Comparison of ENCODE assay signal across 39 cellular contexts in genomic region chr3:11405323-11405722, GRCh38.
"Had no signal": no experiment of that assay in that cellular context is flagged by ENCODE, and none has a peak within 500 bp of the region (broad histone marks: within the 10 kb centered on the region; RNA-seq: fewer than 3 reads in every experiment).

No MANE protein-coding gene starts in this region.

- H3K4me3 ChIP-seq: adrenal gland, ascending aorta, body of pancreas, breast epithelium, cardiac muscle cell had no signal

- H3K27ac Mint-ChIP-seq: activated naive CD4-positive, alpha-beta T cell treated with anti-CD3 and anti-CD28 coated beads for 36 hours; activated naive CD4-positive, alpha-beta T cell treated with anti-CD3 and anti-CD28 coated beads, Interleukin-2, amount 10 ng/mL, durations not matched to agents 7 days and 5 days; activated naive CD4-positive, alpha-beta T cell treated with anti-CD3 and anti-CD28 coated beads, Interleukin-2, amount 50 U/mL, for 24 hours; activated naive CD4-positive, alpha-beta T cell treated with anti-CD3 and anti-CD28 coated beads, Interleukin-2, amount 50 U/mL, for 72 hours; activated naive CD8-positive, alpha-beta T cell; activated naive CD8-positive, alpha-beta T cell treated with anti-CD3 and anti-CD28 coated beads for 36 hours; activated naive CD8-positive, alpha-beta T cell treated with anti-CD3 and anti-CD28 coated beads, Interleukin-2, amount 10 ng/mL, durations not matched to agents 7 days and 5 days; activated naive CD8-positive, alpha-beta T cell treated with anti-CD3 and anti-CD28 coated beads, Interleukin-2, amount 50 U/mL, for 24 hours; activated T-cell treated with anti-CD3 and anti-CD28 coated beads, Interleukin-2, amount 50 U/mL, for 24 hours; activated T-cell treated with anti-CD3 and anti-CD28 coated beads, Interleukin-2, amount 50 U/mL, for 72 hours; activated T-helper 1 cell treated with anti-CD3 and anti-CD28 coated beads, Interleukin-12 subunit alpha, Interleukin-12 subunit beta, Interleukin-2, Interleukin-4 antibody, amounts not matched to agents 30 ng/mL and 10 ng/mL and 1 ng/mL, durations not matched to agents 14 hours and 24 hours and 36 hours; activated T-helper 17 cell treated with anti-CD3 and anti-CD28 coated beads, Interleukin-2, amount 50 U/mL, for 72 hours; activated T-helper 2 cell treated with anti-CD3 and anti-CD28 coated beads, Interferon-gamma antibody, Interleukin-2, Interleukin-4, amounts not matched to agents 10 μg/mL and 5 μg/mL and 100 μg/mL, durations not matched to agents 14 hours and 24 hours and 36 hours; brain had no signal

- H3K27ac ChIP-seq: adrenal gland, ascending aorta, body of pancreas, brain microvascular endothelial cell, breast epithelium, cardiac muscle cell had no signal

- DNase-seq: activated effector memory CD4-positive, alpha-beta T cell treated with anti-CD3 and anti-CD28 coated beads, Interleukin-2, amount 50 U/mL, for 16 hours; activated effector memory CD4-positive, alpha-beta T cell treated with Interleukin-2 at 50 U/mL for 16 hours; activated gamma-delta T cell; activated gamma-delta T cell treated with Interleukin-2 at 50 U/mL for 16 hours; activated naive CD4-positive, alpha-beta T cell; activated naive CD4-positive, alpha-beta T cell treated with anti-CD3 and anti-CD28 coated beads for 36 hours; activated naive CD4-positive, alpha-beta T cell treated with anti-CD3 and anti-CD28 coated beads, Interleukin-2, amount 10 ng/mL, durations not matched to agents 7 days and 5 days; activated naive CD4-positive, alpha-beta T cell treated with anti-CD3 and anti-CD28 coated beads, Interleukin-2, amount 50 U/mL, for 16 hours; activated naive CD4-positive, alpha-beta T cell treated with Interleukin-2 at 50 U/mL for 16 hours; activated naive CD8-positive, alpha-beta T cell treated with anti-CD3 and anti-CD28 coated beads for 36 hours; activated naive CD8-positive, alpha-beta T cell treated with anti-CD3 and anti-CD28 coated beads, Interleukin-2, amount 10 ng/mL, durations not matched to agents 7 days and 5 days; activated naive CD8-positive, alpha-beta T cell treated with anti-CD3 and anti-CD28 coated beads, Interleukin-2, amount 50 U/mL, for 24 hours; activated T-cell treated with anti-CD3 and anti-CD28 coated beads, Interleukin-2, amount 50 U/mL, for 24 hours; activated T-cell treated with anti-CD3 and anti-CD28 coated beads, Interleukin-2, amount 50 U/mL, for 4 hours; activated T-cell treated with anti-CD3 and anti-CD28 coated beads, Interleukin-2, amount 50 U/mL, for 48 hours; activated T-cell treated with anti-CD3 and anti-CD28 coated beads, Interleukin-2, amount 50 U/mL, for 72 hours; adrenal gland; amniotic stem cell; amygdala; anterior cingulate cortex; aorta; body of pancreas; brain microvascular endothelial cell; caudate nucleus; central memory CD4-positive, alpha-beta T cell; cerebellar nuclear complex had no signal

- H3K27me3 ChIP-seq: adrenal gland, ascending aorta, body of pancreas, brain microvascular endothelial cell, breast epithelium, cardiac muscle cell had no signal

- H3K36me3 ChIP-seq: adrenal gland, breast epithelium, cardiac muscle cell had no signal

- H3K4me1 ChIP-seq: adrenal gland, body of pancreas, breast epithelium had no signal

- H3K27me3 Mint-ChIP-seq: activated naive CD4-positive, alpha-beta T cell treated with anti-CD3 and anti-CD28 coated beads, Interleukin-2, amount 10 ng/mL, durations not matched to agents 7 days and 5 days; activated naive CD4-positive, alpha-beta T cell treated with anti-CD3 and anti-CD28 coated beads, Interleukin-2, amount 50 U/mL, for 24 hours; activated naive CD8-positive, alpha-beta T cell; activated naive CD8-positive, alpha-beta T cell treated with anti-CD3 and anti-CD28 coated beads for 36 hours; activated naive CD8-positive, alpha-beta T cell treated with anti-CD3 and anti-CD28 coated beads, Interleukin-2, amount 10 ng/mL, durations not matched to agents 7 days and 5 days; activated naive CD8-positive, alpha-beta T cell treated with anti-CD3 and anti-CD28 coated beads, Interleukin-2, amount 50 U/mL, for 24 hours; activated T-cell treated with anti-CD3 and anti-CD28 coated beads, Interleukin-2, amount 50 U/mL, for 24 hours; activated T-helper 17 cell treated with anti-CD3 and anti-CD28 coated beads, Interleukin-2, amount 50 U/mL, for 72 hours; brain; central memory CD8-positive, alpha-beta T cell had no signal

- ATAC-seq: activated naive CD4-positive, alpha-beta T cell treated with anti-CD3 and anti-CD28 coated beads, Interleukin-2, amount 50 U/mL, for 72 hours; activated naive CD8-positive, alpha-beta T cell treated with anti-CD3 and anti-CD28 coated beads, Interleukin-2, amount 50 U/mL, for 24 hours; activated T-cell treated with anti-CD3 and anti-CD28 coated beads, Interleukin-2, amount 50 U/mL, for 4 hours; activated T-cell treated with anti-CD3 and anti-CD28 coated beads, Interleukin-2, amount 50 U/mL, for 72 hours; activated T-helper 17 cell treated with anti-CD3 and anti-CD28 coated beads, Interleukin-2, amount 50 U/mL, for 72 hours; body of pancreas had no signal

- FAIRE-seq: astrocyte, bronchial epithelial cell had no signal

- H3K4me1 Mint-ChIP-seq: activated naive CD4-positive, alpha-beta T cell treated with anti-CD3 and anti-CD28 coated beads, Interleukin-2, amount 10 ng/mL, durations not matched to agents 7 days and 5 days; activated naive CD8-positive, alpha-beta T cell treated with anti-CD3 and anti-CD28 coated beads for 36 hours; activated naive CD8-positive, alpha-beta T cell treated with anti-CD3 and anti-CD28 coated beads, Interleukin-2, amount 10 ng/mL, durations not matched to agents 7 days and 5 days; activated naive CD8-positive, alpha-beta T cell treated with anti-CD3 and anti-CD28 coated beads, Interleukin-2, amount 50 U/mL, for 24 hours; activated T-helper 17 cell treated with anti-CD3 and anti-CD28 coated beads, Interleukin-2, amount 50 U/mL, for 72 hours had no signal

- H3K4me3 Mint-ChIP-seq: activated naive CD4-positive, alpha-beta T cell treated with anti-CD3 and anti-CD28 coated beads for 36 hours; activated naive CD4-positive, alpha-beta T cell treated with anti-CD3 and anti-CD28 coated beads, Interleukin-2, amount 10 ng/mL, durations not matched to agents 7 days and 5 days; activated naive CD4-positive, alpha-beta T cell treated with anti-CD3 and anti-CD28 coated beads, Interleukin-2, amount 50 U/mL, for 24 hours; activated naive CD8-positive, alpha-beta T cell; activated naive CD8-positive, alpha-beta T cell treated with anti-CD3 and anti-CD28 coated beads for 36 hours; activated naive CD8-positive, alpha-beta T cell treated with anti-CD3 and anti-CD28 coated beads, Interleukin-2, amount 10 ng/mL, durations not matched to agents 7 days and 5 days; activated naive CD8-positive, alpha-beta T cell treated with anti-CD3 and anti-CD28 coated beads, Interleukin-2, amount 50 U/mL, for 24 hours; activated T-cell treated with anti-CD3 and anti-CD28 coated beads, Interleukin-2, amount 50 U/mL, for 24 hours; activated T-cell treated with anti-CD3 and anti-CD28 coated beads, Interleukin-2, amount 50 U/mL, for 4 hours; activated T-cell treated with anti-CD3 and anti-CD28 coated beads, Interleukin-2, amount 50 U/mL, for 72 hours; activated T-helper 1 cell treated with anti-CD3 and anti-CD28 coated beads, Interleukin-12 subunit alpha, Interleukin-12 subunit beta, Interleukin-2, Interleukin-4 antibody, amounts not matched to agents 30 ng/mL and 10 ng/mL and 1 ng/mL, durations not matched to agents 14 hours and 24 hours and 36 hours; activated T-helper 17 cell treated with anti-CD3 and anti-CD28 coated beads, Interleukin-2, amount 50 U/mL, for 72 hours; brain; central memory CD8-positive, alpha-beta T cell had no signal
